In the genomic region with DNA sequence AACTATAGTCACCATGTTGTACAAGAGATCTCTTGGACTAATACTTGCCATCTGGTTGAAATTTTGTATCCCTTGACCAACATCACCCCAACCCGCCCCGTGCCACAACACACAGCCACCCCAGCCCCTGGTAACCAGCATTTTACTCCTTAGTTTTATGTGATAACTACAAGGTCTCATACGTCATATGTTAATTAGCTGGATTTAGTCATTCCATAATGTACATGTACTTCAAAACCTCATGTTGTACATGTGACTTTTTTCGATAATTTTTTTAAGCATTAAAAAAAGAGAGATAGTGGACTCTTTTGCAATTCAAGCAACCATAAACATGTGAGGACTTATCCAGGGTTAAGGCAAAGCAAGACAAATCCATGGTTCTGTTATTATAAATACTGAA, we compare ENCODE assay signal across 32 cellular contexts.
"Had no signal": no experiment of that assay in that cellular context is flagged by ENCODE, and none has a peak within 500 bp of the region (broad histone marks: within the 10 kb centered on the region; RNA-seq: fewer than 3 reads in every experiment).

No MANE protein-coding gene starts in this region.

- H3K9me3 ChIP-seq: MG63 had no signal

- H3K27me3 ChIP-seq: MG63 had no signal

- H3K36me3 ChIP-seq: MG63 had no signal

- H3K4me3 ChIP-seq: MG63 had no signal

- DNase-seq: Karpas-422, Kasumi-1, MG63, MM.1S, MV-4-11, NCI-H1048, NCI-H1092, NCI-H1092 treated with DMSO at 0.1 percent for 48 hours, NCI-H1105, NCI-H1105 treated with DMSO at 0.1 percent for 48 hours, NCI-H1417, NCI-H1417 treated with DMSO at 0.1 percent for 48 hours, NCI-H1436, NCI-H1436 treated with DMSO at 0.1 percent for 48 hours, NCI-H146, NCI-H1694, NCI-H1694 treated with DMSO at 0.1 percent for 48 hours, NCI-H187, NCI-H187 treated with DMSO at 0.1 percent for 48 hours, NCI-H1930, NCI-H2029, NCI-H2029 treated with DMSO at 0.1 percent for 48 hours, NCI-H2081, NCI-H2081 treated with DMSO at 0.1 percent for 48 hours, NCI-H2107, NCI-H2171, NCI-H2171 treated with DMSO at 0.1 percent for 48 hours, NCI-H2227 treated with DMSO at 0.1 percent for 48 hours, NCI-H226, NCI-H345, NCI-H510A, NCI-H510A treated with DMSO at 0.1 percent for 48 hours had no signal
